Comparison of ENCODE assay signal across 1 cellular context in the genomic region with DNA sequence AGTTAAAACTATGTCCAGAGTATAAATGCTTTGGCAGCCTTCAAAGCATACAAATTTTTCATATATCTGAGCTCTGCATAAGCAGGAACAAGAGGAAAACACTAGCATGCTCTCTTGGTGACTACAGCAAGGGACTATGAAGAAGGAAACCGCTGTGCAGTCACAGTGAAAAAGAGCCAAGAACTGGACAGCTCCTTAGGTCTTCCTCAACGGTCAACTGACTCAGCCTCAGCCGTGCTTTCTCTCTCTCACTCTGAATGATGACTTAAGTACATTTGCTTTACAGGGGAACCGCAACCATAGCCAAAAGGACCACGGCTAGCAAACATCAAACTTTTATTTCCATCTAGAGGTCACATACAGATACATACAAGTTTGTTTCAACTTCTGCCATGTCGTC.
TF ChIP-seq lines count a peak whose summit lies in the region.

No MANE protein-coding gene starts in this region.

TF ChIP-seq in HEK293, 187 proteins besides CTCF, POLR2A, EP300 and RAD21 (continued from another document):
- TF ChIP-seq, protein P1, sequence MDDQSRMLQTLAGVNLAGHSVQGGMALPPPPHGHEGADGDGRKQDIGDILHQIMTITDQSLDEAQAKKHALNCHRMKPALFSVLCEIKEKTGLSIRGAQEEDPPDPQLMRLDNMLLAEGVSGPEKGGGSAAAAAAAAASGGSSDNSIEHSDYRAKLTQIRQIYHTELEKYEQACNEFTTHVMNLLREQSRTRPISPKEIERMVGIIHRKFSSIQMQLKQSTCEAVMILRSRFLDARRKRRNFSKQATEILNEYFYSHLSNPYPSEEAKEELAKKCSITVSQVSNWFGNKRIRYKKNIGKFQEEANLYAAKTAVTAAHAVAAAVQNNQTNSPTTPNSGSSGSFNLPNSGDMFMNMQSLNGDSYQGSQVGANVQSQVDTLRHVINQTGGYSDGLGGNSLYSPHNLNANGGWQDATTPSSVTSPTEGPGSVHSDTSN (CRISPR knock-in tag; IDR thresholded peaks at IDR 0.05): no peak
- no peak for TF ChIP-seq ZNF670 (tag by site-specific recombination; IDR thresholded peaks at IDR 0.05; ENCODE audit: low read depth)
- TF ChIP-seq ZFP69B (tag by site-specific recombination; IDR thresholded peaks at IDR 0.05): no peak
- no peak for TF ChIP-seq ZNF658 (tag by site-specific recombination; IDR thresholded peaks at IDR 0.05)
